Comparison of ENCODE assay signal across 15 cellular contexts in genomic region chr14:101870273-101870939, GRCh38.
"Had no signal": no experiment of that assay in that cellular context is flagged by ENCODE, and none has a peak within 500 bp of the region (broad histone marks: within the 10 kb centered on the region; RNA-seq: fewer than 3 reads in every experiment).

No MANE protein-coding gene starts in this region.

- H3K27ac Mint-ChIP-seq: activated CD4-positive, alpha-beta T cell treated with anti-CD3 and anti-CD28 coated beads, Interleukin-2, amount 10 ng/mL, durations not matched to agents 24 days and 14 days; nephron progenitor cell; T-helper 1 cell treated with Interleukin-12 subunit alpha and Interleukin-12 subunit beta and Interleukin-4 antibody, amounts not matched to agents 30 μg/mL and 1 μg/mL, for 36 hours; WTC11 had no signal

- H3K4me3 Mint-ChIP-seq: activated CD4-positive, alpha-beta T cell treated with anti-CD3 and anti-CD28 coated beads, Interleukin-2, amount 10 ng/mL, durations not matched to agents 24 days and 14 days; activated T-cell treated with anti-CD3 and anti-CD28 coated beads, Interleukin-2, amount 50 U/mL, for 4 hours; nephron progenitor cell; T-helper 1 cell treated with Interleukin-12 subunit alpha and Interleukin-12 subunit beta and Interleukin-4 antibody, amounts not matched to agents 30 μg/mL and 1 μg/mL, for 36 hours; WTC11 had no signal

- H3K9me3 ChIP-seq: gastrocnemius medialis, lower lobe of right lung, psoas muscle, sigmoid colon had no signal

- H3K27me3 Mint-ChIP-seq: activated CD4-positive, alpha-beta T cell treated with anti-CD3 and anti-CD28 coated beads, Interleukin-2, amount 10 ng/mL, durations not matched to agents 24 days and 14 days had no signal

- H3K9me3 Mint-ChIP-seq: activated CD4-positive, alpha-beta T cell treated with anti-CD3 and anti-CD28 coated beads, Interleukin-2, amount 10 ng/mL, durations not matched to agents 24 days and 14 days; activated T-cell treated with anti-CD3 and anti-CD28 coated beads, Interleukin-2, amount 50 U/mL, for 4 hours; T-helper 1 cell treated with Interleukin-12 subunit alpha and Interleukin-12 subunit beta and Interleukin-4 antibody, amounts not matched to agents 30 μg/mL and 1 μg/mL, for 36 hours; WTC11 had no signal

- H3K36me3 Mint-ChIP-seq: WTC11 had no signal

- H3K36me3 ChIP-seq: cardiac muscle cell, gastrocnemius medialis, sigmoid colon had no signal

- ATAC-seq: activated T-cell treated with anti-CD3 and anti-CD28 coated beads, Interleukin-2, amount 50 U/mL, for 4 hours; gastrocnemius medialis; lower lobe of right lung; psoas muscle; SK-N-SH treated with all-trans-retinoic acid at 6 μM for 48 hours; WTC11 had no signal

- H3K4me3 ChIP-seq: cardiac muscle cell, gastrocnemius medialis, lower lobe of right lung, psoas muscle, sigmoid colon had no signal

- H3K27me3 ChIP-seq: cardiac muscle cell, gastrocnemius medialis, sigmoid colon had no signal

- H3K27ac ChIP-seq: cardiac muscle cell, gastrocnemius medialis, lower lobe of right lung, psoas muscle, sigmoid colon had no signal

- H3K4me1 Mint-ChIP-seq: WTC11 had no signal

- DNase-seq: activated CD4-positive, alpha-beta T cell treated with anti-CD3 and anti-CD28 coated beads, Interleukin-2, amount 10 ng/mL, durations not matched to agents 24 days and 14 days; activated T-cell treated with anti-CD3 and anti-CD28 coated beads, Interleukin-2, amount 50 U/mL, for 4 hours; gastrocnemius medialis; kidney glomerular epithelial cell; lower lobe of right lung; nephron progenitor cell; psoas muscle; sigmoid colon; stimulated activated CD4-positive, alpha-beta T cell treated with anti-CD3 and anti-CD28 coated beads, Interleukin-2, amount 100 ng/mL, for 24 hours; stimulated activated naive CD4-positive, alpha-beta T cell treated with Interleukin-2 at 50 U/mL for 16 hours; trophoblast cell had no signal
